8 cellular contexts compared by ENCODE assay signal in the genomic region with DNA sequence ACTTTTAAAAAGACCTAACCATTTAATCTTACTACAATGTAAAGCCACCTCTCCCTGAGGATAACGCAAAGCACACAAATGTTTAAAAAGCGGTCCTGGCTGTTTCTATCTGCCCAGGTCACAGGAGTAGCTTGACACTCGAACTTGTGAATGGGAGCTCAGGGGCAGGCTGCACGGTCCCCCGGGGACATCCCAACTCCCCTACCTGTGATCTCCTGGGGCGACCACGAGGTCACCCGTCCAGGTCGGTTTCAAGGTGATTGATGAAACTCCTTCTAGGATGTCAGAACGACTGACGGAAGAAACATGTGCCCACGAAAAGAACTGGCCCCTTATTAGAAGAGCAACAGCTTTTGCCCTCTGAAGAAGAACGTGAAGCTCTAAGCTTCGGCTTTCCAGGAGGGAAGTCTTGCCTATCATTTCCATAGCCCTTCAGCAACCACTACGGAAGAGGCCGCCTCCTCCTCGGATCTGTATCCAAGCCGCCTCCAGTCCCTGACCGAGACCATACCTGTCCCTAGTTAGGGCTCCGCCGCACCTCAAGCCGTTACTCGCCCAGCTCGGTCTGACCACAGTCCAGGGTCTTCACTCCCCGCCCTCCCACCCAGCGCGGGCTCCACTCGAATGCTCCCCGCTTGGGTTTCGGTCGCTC. TPM values are rescaled to one million over a fixed set of nuclear protein-coding genes. Genes with fewer than 3 reads are reported as not detected.
A peak's percentile ranks its signal among the peaks of the same experiment; 100 is the strongest.
DNase-seq lines count a peak whose midpoint lies in the region; ATAC-seq, FAIRE-seq and TF ChIP-seq lines count a peak whose summit lies in the region.

No MANE protein-coding gene starts in this region.

- no peak for TF ChIP-seq CTCF in fibroblast of the aortic adventitia (IDR thresholded peaks at IDR 0.05; ENCODE audit: insufficient read depth, low read length)

- peaks cover 15 to 17% (median 17%) of the 10 kb centered on the region in 3 donors for H3K4me1 Mint-ChIP-seq in IgD-negative memory B cell

- H3K9me3 Mint-ChIP-seq in IgD-negative memory B cell, result peaks cover 0 to 1% (median 0%) of the 10 kb centered on the region in 3 donors

- H3K27me3 Mint-ChIP-seq in IgD-negative memory B cell, result no peaks in the 10 kb centered on the region

- H3K4me3 Mint-ChIP-seq in IgD-negative memory B cell, result peak overlapping the region; percentile 96 to 100 (median 100)

- ATAC-seq in HG03571 (IDR thresholded peaks at IDR 0.05; ENCODE audit: unreplicated experiment) (no peak), HG03432 (IDR thresholded peaks at IDR 0.05; ENCODE audit: unreplicated experiment) (no peak), GM21786 (IDR thresholded peaks at IDR 0.05; ENCODE audit: unreplicated experiment) (no peak)

- H3K27ac Mint-ChIP-seq in IgD-negative memory B cell, result peak overlapping the region; percentile 95 to 100 (median 100)

- H3K4me3 ChIP-seq in fibroblast of the aortic adventitia (ENCODE audit: low read depth, low read length), result peak overlapping the region; percentile 93

- no peak for DNase-seq in GM12891 (ENCODE audit: insufficient read length, low spot score)
- DNase-seq in activated T-cell treated with anti-CD3 and anti-CD28 coated beads, Interleukin-2, amount 50 U/mL, for 1 hour, result peak; percentile 29
- peak; percentile 37 for DNase-seq in fibroblast of the aortic adventitia (ENCODE audit: low read depth)
- DNase-seq in pons (ENCODE audit: low spot score), result peak; percentile 39

- no peak for TF ChIP-seq POLR2A in GM12891 (IDR thresholded peaks at IDR 0.05; ENCODE audit: low read depth, low read length)

- FAIRE-seq in GM12891 (lab: Jason Lieb, UNC), result peak; percentile 31

- peaks cover 6% of the 10 kb centered on the region for H3K36me3 Mint-ChIP-seq in IgD-negative memory B cell

TF ChIP-seq in GM12891, 5 proteins besides CTCF, POLR2A, EP300 and RAD21:
- TF ChIP-seq PAX5 (IDR thresholded peaks at IDR 0.05; ENCODE audit: insufficient read depth, low read length, severe bottlenecking) (no peak), SPI1 (IDR thresholded peaks at IDR 0.05; ENCODE audit: low read depth, low read length) (no peak), POU2F2 (IDR thresholded peaks at IDR 0.05; ENCODE audit: low read depth, low read length) (no peak), POLR2AphosphoS5 (IDR thresholded peaks at IDR 0.05; ENCODE audit: low read depth, low read length) (no peak), TAF1 (IDR thresholded peaks at IDR 0.05; ENCODE audit: low read depth, low read length) (no peak)

RNA-seq across cellular contexts. Expression of a gene that starts 0.4 kb away (rescaled TPM):
- polyA plus RNA-seq in GM12891 (2012; ENCODE audit: low read depth, missing spikeins), result 159 TPM
- polyA plus RNA-seq in IgD-negative memory B cell, result 142 TPM
- 9.0 and 51.9 TPM in 2 replicates for total RNA-seq in fibroblast of the aortic adventitia (ENCODE audit: low replicate concordance)
